In the genomic region with DNA sequence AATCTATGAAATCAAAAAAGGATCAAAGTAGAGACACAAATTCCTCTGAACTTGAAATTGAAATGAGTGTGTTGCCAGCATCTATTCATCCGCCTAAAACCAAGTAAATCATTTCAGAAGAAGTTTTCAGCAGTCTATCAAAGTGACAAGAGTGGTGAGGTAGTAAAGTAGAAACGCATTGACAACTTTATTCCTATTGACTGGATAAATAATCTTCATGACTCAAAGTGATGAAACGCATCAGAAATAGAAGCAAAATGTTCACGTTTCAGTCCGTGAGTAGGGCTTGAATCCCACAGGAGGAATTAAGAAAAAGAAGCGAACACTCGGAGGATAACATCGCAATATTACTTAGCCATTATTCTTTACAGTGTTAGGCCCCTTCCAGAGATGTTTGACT, we compare ENCODE assay signal across 3 cellular contexts.
"Had no signal": no experiment of that assay in that cellular context is flagged by ENCODE, and none has a peak within 500 bp of the region (broad histone marks: within the 10 kb centered on the region; RNA-seq: fewer than 3 reads in every experiment).

No MANE protein-coding gene starts in this region.

- H3K4me3 ChIP-seq: GM12878 had no signal

- DNase-seq: GDM1, GF-D8 had no signal

- ATAC-seq: GM12878 had no signal
